Comparison of ENCODE assay signal across 8 cellular contexts in genomic region chr6:29071831-29072723, GRCh38. TPM values are rescaled to one million over a fixed set of nuclear protein-coding genes. Genes with fewer than 3 reads are reported as not detected.
DNase-seq lines count a peak whose midpoint lies in the region; ATAC-seq, FAIRE-seq and TF ChIP-seq lines count a peak whose summit lies in the region.

No MANE protein-coding gene starts in this region.

- no peaks in the 10 kb centered on the region for H3K4me1 ChIP-seq in OCI-LY1 (ENCODE audit: insufficient read depth, low read length, severe bottlenecking)
- no peaks in the 10 kb centered on the region for H3K4me1 ChIP-seq in endothelial cell of umbilical vein (ENCODE audit: control insufficient read depth, extremely low read depth, insufficient read depth, low read length)

- dilution Hi-C loops in endothelial cell of umbilical vein (cut with MboI; ENCODE audit: extremely low pct_ligation_motif_present, low sequenced_read_pairs), result no loop called here

- H3K9me1 ChIP-seq in endothelial cell of umbilical vein (replicated peaks; ENCODE audit: control insufficient read depth, extremely low read depth, insufficient read depth, low read length), result no peaks in the 10 kb centered on the region

- H3K4me3 ChIP-seq in H7 (ENCODE audit: insufficient read depth, low read depth, low read length) (no peak overlapping the region), OCI-LY1 (ENCODE audit: low read depth, low read length, poor library complexity, severe bottlenecking) (no peak overlapping the region), endothelial cell of umbilical vein (replicated peaks in 1 of 3; ENCODE audit: insufficient read depth in 1 of 3, low read depth in 1 of 3, low read length in 3 of 3) (no peak overlapping the region)

- H3K9ac ChIP-seq in OCI-LY1 (ENCODE audit: low read length), result no peak overlapping the region
- no peak overlapping the region for H3K9ac ChIP-seq in endothelial cell of umbilical vein (replicated peaks; ENCODE audit: extremely low read depth, insufficient read depth, low read length)

- TF ChIP-seq CTCF in OCI-LY1 (IDR thresholded peaks at IDR 0.05; ENCODE audit: low read length) (peak; percentile 55), endothelial cell of umbilical vein (IDR thresholded peaks at IDR 0.05; ENCODE audit: extremely low read depth in 1 of 2, insufficient read depth in 1 of 2, low read depth in 1 of 2, low read length in 2 of 2) (peak; percentile 53 to 73)

- POLR2A ChIA-PET in endothelial cell of umbilical vein (lab: Charles Lee), result no interaction called here

- H3K27me3 ChIP-seq in H7 (ENCODE audit: control insufficient read depth, insufficient read depth, low read length) (no peaks in the 10 kb centered on the region), OCI-LY1 (ENCODE audit: insufficient read depth, low read length) (no peaks in the 10 kb centered on the region), endothelial cell of umbilical vein (ENCODE audit: control insufficient read depth in 2 of 2, insufficient read depth in 2 of 2, low read length in 2 of 2) (no peaks in the 10 kb centered on the region)

- H3F3A ChIP-seq in OCI-LY1 (ENCODE audit: insufficient read depth, low read length), result no peaks in the 10 kb centered on the region

- no peaks in the 10 kb centered on the region for H3K36me3 ChIP-seq in H7 (replicated peaks; ENCODE audit: control insufficient read depth, insufficient read depth, low read length)
- H3K36me3 ChIP-seq in OCI-LY1 (ENCODE audit: insufficient read depth, low read length), result no peaks in the 10 kb centered on the region
- no peaks in the 10 kb centered on the region for H3K36me3 ChIP-seq in endothelial cell of umbilical vein (ENCODE audit: control insufficient read depth in 2 of 2, extremely low read depth in 1 of 2, insufficient read depth in 2 of 2, low read length in 2 of 2)

- H3K9me3 ChIP-seq in OCI-LY1 (ENCODE audit: low read length) (no peaks in the 10 kb centered on the region), endothelial cell of umbilical vein (replicated peaks; ENCODE audit: control insufficient read depth, insufficient read depth, low read length) (no peaks in the 10 kb centered on the region)

- FAIRE-seq in endothelial cell of umbilical vein (lab: Jason Lieb, UNC), result peak; percentile 68

- CTCF ChIA-PET in endothelial cell of umbilical vein (lab: Charles Lee), result interaction anchor here (0.5 to 1.9 kb wide), 5 partner anchors 278 to 582 kb away, joined by 3 to 12 read pairs (median 3); no protein-coding TSS in a partner anchor

- H3K4me2 ChIP-seq in OCI-LY1 (ENCODE audit: low read length), result no peak overlapping the region
- no peak overlapping the region for H3K4me2 ChIP-seq in endothelial cell of umbilical vein (ENCODE audit: insufficient read depth, low read length)

- intact Hi-C loops in endothelial cell of umbilical vein (cut with micrococcal nuclease), result loop anchor here (1.0 kb wide), 1 partner anchor 517 kb away; no protein-coding TSS in a partner anchor

- ATAC-seq in GM21723 (IDR thresholded peaks at IDR 0.05; ENCODE audit: unreplicated experiment) (no peak), GM21576 (IDR thresholded peaks at IDR 0.05; ENCODE audit: unreplicated experiment) (no peak)

- H4K20me1 ChIP-seq in OCI-LY1 (ENCODE audit: insufficient read depth, low read length) (no peaks in the 10 kb centered on the region), endothelial cell of umbilical vein (replicated peaks; ENCODE audit: control insufficient read depth, extremely low read depth, insufficient read depth, low read length) (no peaks in the 10 kb centered on the region)

- H3K79me2 ChIP-seq in OCI-LY1 (ENCODE audit: insufficient read depth, low read length) (no peaks in the 10 kb centered on the region), endothelial cell of umbilical vein (ENCODE audit: control insufficient read depth, insufficient read depth, low read length) (no peaks in the 10 kb centered on the region)

- no peak overlapping the region for H2AFZ ChIP-seq in OCI-LY1 (ENCODE audit: low read length)
- no peak overlapping the region for H2AFZ ChIP-seq in endothelial cell of umbilical vein (ENCODE audit: low read depth, low read length)

- DNase-seq in DMS53 (lab: John Stamatoyannopoulos, UW) (peak; percentile 81), H7 (peak; percentile 61), endothelial cell of umbilical vein (ENCODE audit: low read depth, low spot score) (peak; percentile 25), renal cortical epithelial cell (ENCODE audit: low read depth) (peak; percentile 18), NCI-H1436 treated with DMSO at 0.1 percent for 48 hours (lab: John Stamatoyannopoulos, UW) (no peak)

- no peak for TF ChIP-seq POLR2A in endothelial cell of umbilical vein (IDR thresholded peaks at IDR 0.05; ENCODE audit: low read depth, low read length)

- H3K27ac ChIP-seq in OCI-LY1 (ENCODE audit: low read depth, low read length, poor library complexity, severe bottlenecking) (no peak overlapping the region), endothelial cell of umbilical vein (ENCODE audit: insufficient read depth, low read depth, low read length) (no peak overlapping the region)

- H3K9me2 ChIP-seq in OCI-LY1 (ENCODE audit: low read depth, low read length), result no peaks in the 10 kb centered on the region

- BruUV-seq in endothelial cell of umbilical vein (replicated peaks; lab: Mats Ljungman, UMichigan), result no TSS peak

TF ChIP-seq in endothelial cell of umbilical vein, 7 proteins besides CTCF, POLR2A, EP300 and RAD21:
- TF ChIP-seq POLR2AphosphoS5 (IDR thresholded peaks at IDR 0.05; ENCODE audit: insufficient read depth, low read depth, low read length) (no peak), EZH2 (IDR thresholded peaks at IDR 0.05; ENCODE audit: borderline replicate concordance, low read depth, low read length, severe bottlenecking) (no peak), MAX (IDR thresholded peaks at IDR 0.05; ENCODE audit: insufficient read depth, insufficient read length) (no peak), FOS (IDR thresholded peaks at IDR 0.05; ENCODE audit: borderline replicate concordance, insufficient read depth, low read length) (no peak), GATA2 (IDR thresholded peaks at IDR 0.05; ENCODE audit: insufficient read depth, insufficient read length, low read depth, low read length) (no peak), MYC (IDR thresholded peaks at IDR 0.05; ENCODE audit: low read depth, low read length) (no peak), JUN (IDR thresholded peaks at IDR 0.05; ENCODE audit: borderline replicate concordance, insufficient read depth, insufficient read length, low read depth) (no peak)

RNA-seq across cellular contexts. Expression of gene OR2B3, which starts 15.0 kb away (rescaled TPM):
- total RNA-seq in H7 (2014; rRNA removed; shearing (Covaris generic)), result not detected in 2 replicates
- not detected in 2 replicates for total RNA-seq in endothelial cell of umbilical vein
- not detected in 2 replicates for polyA plus RNA-seq in endothelial cell of umbilical vein
- not detected in 2 replicates for polyA plus RNA-seq in endothelial cell of umbilical vein (2011; cell fraction: cytosol; rRNA removed)
- not detected in 2 replicates for polyA plus RNA-seq in endothelial cell of umbilical vein (2011; cell fraction: nucleus; rRNA removed)
- not detected in 2 replicates for polyA plus RNA-seq in endothelial cell of umbilical vein (2012)
- polyA minus RNA-seq in endothelial cell of umbilical vein, result not detected in 2 replicates
- polyA minus RNA-seq in endothelial cell of umbilical vein (2011; cell fraction: cytosol; rRNA and poly(A)+ RNA removed), result not detected
- not detected in 2 replicates for polyA minus RNA-seq in endothelial cell of umbilical vein (2011; cell fraction: nucleus; rRNA and poly(A)+ RNA removed)
- not detected in 2 replicates for total RNA-seq in renal cortical epithelial cell

RNA-seq across cellular contexts. Expression of gene OR2W1, which starts 27.1 kb away (rescaled TPM):
- not detected in 2 replicates for total RNA-seq in H7 (2014; rRNA removed; shearing (Covaris generic))
- total RNA-seq in endothelial cell of umbilical vein, result not detected in 2 replicates
- polyA plus RNA-seq in endothelial cell of umbilical vein, result not detected in 2 replicates
- polyA plus RNA-seq in endothelial cell of umbilical vein (2011; cell fraction: cytosol; rRNA removed), result not detected in 2 replicates
- not detected in 2 replicates for polyA plus RNA-seq in endothelial cell of umbilical vein (2011; cell fraction: nucleus; rRNA removed)
- not detected in 2 replicates for polyA plus RNA-seq in endothelial cell of umbilical vein (2012)
- not detected in 2 replicates for polyA minus RNA-seq in endothelial cell of umbilical vein
- polyA minus RNA-seq in endothelial cell of umbilical vein (2011; cell fraction: cytosol; rRNA and poly(A)+ RNA removed), result not detected
- polyA minus RNA-seq in endothelial cell of umbilical vein (2011; cell fraction: nucleus; rRNA and poly(A)+ RNA removed), result not detected in 2 replicates
- not detected in 2 replicates for total RNA-seq in renal cortical epithelial cell

RNA-seq across cellular contexts. Expression of gene OR2J1, which starts 27.2 kb away (rescaled TPM):
- total RNA-seq in H7 (2014; rRNA removed; shearing (Covaris generic)), result not detected in 2 replicates
- total RNA-seq in endothelial cell of umbilical vein, result not detected in 2 replicates
- not detected in 2 replicates for polyA plus RNA-seq in endothelial cell of umbilical vein
- not detected in 2 replicates for polyA plus RNA-seq in endothelial cell of umbilical vein (2011; cell fraction: cytosol; rRNA removed)
- polyA plus RNA-seq in endothelial cell of umbilical vein (2011; cell fraction: nucleus; rRNA removed), result not detected in 2 replicates
- not detected in 2 replicates for polyA plus RNA-seq in endothelial cell of umbilical vein (2012)
- polyA minus RNA-seq in endothelial cell of umbilical vein, result not detected in 2 replicates
- not detected for polyA minus RNA-seq in endothelial cell of umbilical vein (2011; cell fraction: cytosol; rRNA and poly(A)+ RNA removed)
- not detected in 2 replicates for polyA minus RNA-seq in endothelial cell of umbilical vein (2011; cell fraction: nucleus; rRNA and poly(A)+ RNA removed)
- total RNA-seq in renal cortical epithelial cell, result not detected in 2 replicates

RNA-seq across cellular contexts. Expression of gene OR2J3, which starts 35.8 kb away (rescaled TPM):
- total RNA-seq in H7 (2014; rRNA removed; shearing (Covaris generic)), result not detected in 2 replicates
- total RNA-seq in endothelial cell of umbilical vein (not detected in 2 replicates), renal cortical epithelial cell (not detected in 2 replicates)
- not detected in 2 replicates for polyA plus RNA-seq in endothelial cell of umbilical vein
- polyA plus RNA-seq in endothelial cell of umbilical vein (2011; cell fraction: cytosol; rRNA removed), result not detected in 2 replicates
- not detected in 2 replicates for polyA plus RNA-seq in endothelial cell of umbilical vein (2011; cell fraction: nucleus; rRNA removed)
- polyA plus RNA-seq in endothelial cell of umbilical vein (2012), result not detected in 2 replicates
- polyA minus RNA-seq in endothelial cell of umbilical vein, result not detected in 2 replicates
- not detected for polyA minus RNA-seq in endothelial cell of umbilical vein (2011; cell fraction: cytosol; rRNA and poly(A)+ RNA removed)
- 0.53 TPM in 1 of 2 replicates, not detected in the other for polyA minus RNA-seq in endothelial cell of umbilical vein (2011; cell fraction: nucleus; rRNA and poly(A)+ RNA removed)
